Comparison of ENCODE assay signal across 13 cellular contexts in genomic region chr11:15038963-15039362, GRCh38. TPM values are rescaled to one million over a fixed set of nuclear protein-coding genes. Genes with fewer than 3 reads are reported as not detected.
A peak's percentile ranks its signal among the peaks of the same experiment; 100 is the strongest.
DNase-seq lines count a peak whose midpoint lies in the region; ATAC-seq and TF ChIP-seq lines count a peak whose summit lies in the region.
"Had no signal": no experiment of that assay in that cellular context is flagged by ENCODE, and none has a peak within 500 bp of the region (broad histone marks: within the 10 kb centered on the region; RNA-seq: fewer than 3 reads in every experiment).

No MANE protein-coding gene starts in this region.

- peak; percentile 67 for DNase-seq in MCF 10A (ENCODE audit: unreplicated experiment)
- no peak for DNase-seq in breast epithelium (ENCODE audit: low spot score in 2 of 2)
- DNase-seq in choroid plexus epithelial cell (ENCODE audit: low read depth), result peak; percentile 34
- no peak for DNase-seq in retinal pigment epithelial cell (ENCODE audit: low read depth)
- no peak for DNase-seq in T-cell
- no peak for DNase-seq in activated CD8-positive, alpha-beta memory T cell treated with anti-CD3 and anti-CD28 coated beads, Interleukin-2, amount 50 U/mL, for 48 hours
- DNase-seq in SJCRH30, result no peak
- DNase-seq: COR-L47, hypothalamus, KBM-7, WERI-Rb-1 had no signal

- BruUV-seq in MCF 10A (replicated peaks; lab: Mats Ljungman, UMichigan), result no TSS peak

- no peaks in the 10 kb centered on the region for H3K36me3 ChIP-seq in breast epithelium
- no peaks in the 10 kb centered on the region for H3K36me3 ChIP-seq in Loucy (ENCODE audit: insufficient read depth, low read length)
- no peaks in the 10 kb centered on the region for H3K36me3 ChIP-seq in SJCRH30
- H3K36me3 ChIP-seq: WERI-Rb-1 had no signal

- CTCF ChIA-PET in MCF 10A (lab: Yijun Ruan, JAX) (interaction anchor here (0.6 to 3.0 kb wide), 6 partner anchors 10 to 1302 kb away, joined by 3 to 27 read pairs (median 4); partner anchors contain the start of gene CALCB), T-cell (lab: Charles Lee) (no interaction called here)

- intact Hi-C loops in MCF 10A (cut with micrococcal nuclease), result loop anchor here (1.0 to 2.0 kb wide), 4 partner anchors 36 to 169 kb away; no protein-coding TSS in a partner anchor
- intact Hi-C loops in breast epithelium (cut with DNase I; ENCODE audit: low total_unique reads), result no loop called here

- no peak for ATAC-seq in T-cell (replicated peaks in 1 of 4)

- H3K36me3 Mint-ChIP-seq in MCF 10A (ENCODE audit: insufficient read depth, unreplicated experiment), result no peaks in the 10 kb centered on the region
- H3K36me3 Mint-ChIP-seq in T-cell, result no peaks in the 10 kb centered on the region

- no peak overlapping the region for H3K27ac Mint-ChIP-seq in MCF 10A (ENCODE audit: low read depth, unreplicated experiment)
- H3K27ac Mint-ChIP-seq in T-cell, result no peak overlapping the region
- H3K27ac Mint-ChIP-seq: dendritic cell treated with granulocyte-macrophage colony-stimulating factor and Interleukin-4, amounts not matched to agents 40 ng/mL and 50 ng/mL, for 4 days had no signal

- H3K27me3 ChIP-seq in breast epithelium (peaks cover 0 to 5% of the 10 kb centered on the region in 2 donors), Loucy (ENCODE audit: insufficient read depth, low read length, poor library complexity, severe bottlenecking) (no peaks in the 10 kb centered on the region), SJCRH30 (no peaks in the 10 kb centered on the region)

- no peaks in the 10 kb centered on the region for H3F3A ChIP-seq in Loucy (ENCODE audit: low read depth)

- H3K4me1 ChIP-seq in breast epithelium (no peaks in the 10 kb centered on the region), Loucy (ENCODE audit: insufficient read depth, low read length, poor library complexity, severe bottlenecking) (no peaks in the 10 kb centered on the region), SJCRH30 (0 out of 2 replicates have a peak, but pooled peaks cover 2% of the 10 kb centered on the region)

- no peaks in the 10 kb centered on the region for H4K20me1 ChIP-seq in Loucy (ENCODE audit: insufficient read depth, low read length, poor library complexity, severe bottlenecking)

- H3K4me1 Mint-ChIP-seq in MCF 10A (ENCODE audit: insufficient read depth, unreplicated experiment), result no peaks in the 10 kb centered on the region
- H3K4me1 Mint-ChIP-seq in T-cell, result no peaks in the 10 kb centered on the region

- H3K9me3 Mint-ChIP-seq in MCF 10A (ENCODE audit: unreplicated experiment) (no peaks in the 10 kb centered on the region), T-cell (no peaks in the 10 kb centered on the region)
- H3K9me3 Mint-ChIP-seq: dendritic cell treated with granulocyte-macrophage colony-stimulating factor and Interleukin-4, amounts not matched to agents 40 ng/mL and 50 ng/mL, for 4 days had no signal

- H3K4me3 Mint-ChIP-seq in MCF 10A (ENCODE audit: unreplicated experiment), result no peak overlapping the region
- no peak overlapping the region for H3K4me3 Mint-ChIP-seq in T-cell
- H3K4me3 Mint-ChIP-seq: dendritic cell treated with granulocyte-macrophage colony-stimulating factor and Interleukin-4, amounts not matched to agents 40 ng/mL and 50 ng/mL, for 4 days had no signal

- H3K9ac ChIP-seq in Loucy (ENCODE audit: low read depth, low read length, poor library complexity, severe bottlenecking), result no peak overlapping the region

- H3K4me3 ChIP-seq in breast epithelium (no peak overlapping the region), Loucy (ENCODE audit: low read length, poor library complexity, severe bottlenecking) (no peak overlapping the region), choroid plexus epithelial cell (ENCODE audit: low read depth, low read length) (no peak overlapping the region), retinal pigment epithelial cell (ENCODE audit: low read length) (no peak overlapping the region), SJCRH30 (no peak overlapping the region)

- TF ChIP-seq POLR2A in breast epithelium (IDR thresholded peaks at IDR 0.05), result no peak

- H3K27ac ChIP-seq in breast epithelium (no peak overlapping the region), SJCRH30 (no peak overlapping the region)
- H3K27ac ChIP-seq: WERI-Rb-1 had no signal

- H3K27me3 Mint-ChIP-seq in MCF 10A (ENCODE audit: insufficient read depth, unreplicated experiment) (no peaks in the 10 kb centered on the region), T-cell (peaks cover 4 to 19% of the 10 kb centered on the region in 2 donors)

- TF ChIP-seq CTCF in MCF 10A (IDR thresholded peaks at IDR 0.05; ENCODE audit: unreplicated experiment), result peak; percentile 64
- no peak for TF ChIP-seq CTCF in breast epithelium (IDR thresholded peaks at IDR 0.05)
- TF ChIP-seq CTCF in Loucy (conservative IDR thresholded peaks at IDR 0.05; ENCODE audit: low read length), result peak; percentile 35
- peak; percentile 41 for TF ChIP-seq CTCF in choroid plexus epithelial cell (conservative IDR thresholded peaks at IDR 0.05; ENCODE audit: low read depth, low read length)
- TF ChIP-seq CTCF in retinal pigment epithelial cell (conservative IDR thresholded peaks at IDR 0.05; ENCODE audit: low read depth, low read length), result peak; percentile 32

- POLR2A ChIA-PET in MCF 10A (lab: Yijun Ruan, JAX), result no interaction called here
- POLR2A ChIA-PET in T-cell (lab: Charles Lee), result no interaction called here

- no peaks in the 10 kb centered on the region for H3K9me2 ChIP-seq in Loucy (replicated peaks; ENCODE audit: low read depth, low read length)

- no peak overlapping the region for H3K4me2 ChIP-seq in Loucy (ENCODE audit: low read depth, low read length, poor library complexity, severe bottlenecking)

- no peaks in the 10 kb centered on the region for H3K79me2 ChIP-seq in Loucy (ENCODE audit: insufficient read depth, low read length)

- H2AFZ ChIP-seq in Loucy (ENCODE audit: low read length), result no peak overlapping the region

- H3K9me3 ChIP-seq in breast epithelium (no peaks in the 10 kb centered on the region), Loucy (ENCODE audit: insufficient read depth, low read depth, low read length) (no peaks in the 10 kb centered on the region), SJCRH30 (replicated peaks) (no peaks in the 10 kb centered on the region)

RNA-seq across cellular contexts. Expression of gene CALCB, which starts 34.4 kb away (rescaled TPM):
- total RNA-seq in MCF 10A (2022), result 4.1 and 4.3 TPM in 2 replicates
- total RNA-seq in breast epithelium, result not detected
- total RNA-seq in T-cell, result 1 to 10 TPM in 1 of 5 donors, under 1 TPM in 4; 0.58 to 1.0 (median 0.72) TPM
- not detected in 2 replicates for total RNA-seq in SJCRH30 (2014; rRNA removed; shearing (Covaris generic))

Comparison
In these comparisons a context has a peak if more than half of its experiments do, and no peak if none do; other contexts are left out.
1. DNase-seq: peak in MCF 10A (single experiment) and choroid plexus epithelial cell (single experiment); none in breast epithelium (0 of 2), retinal pigment epithelial cell (single experiment), T-cell (0 of 34), activated CD8-positive, alpha-beta memory T cell treated with anti-CD3 and anti-CD28 coated beads, Interleukin-2, amount 50 U/mL, for 48 hours (single experiment) and SJCRH30 (0 of 2).
2. CTCF ChIP-seq: peak in MCF 10A (single experiment), Loucy (single experiment), choroid plexus epithelial cell (single experiment) and retinal pigment epithelial cell (single experiment); none in breast epithelium (0 of 3).